16 cellular contexts compared by ENCODE assay signal in the genomic region with DNA sequence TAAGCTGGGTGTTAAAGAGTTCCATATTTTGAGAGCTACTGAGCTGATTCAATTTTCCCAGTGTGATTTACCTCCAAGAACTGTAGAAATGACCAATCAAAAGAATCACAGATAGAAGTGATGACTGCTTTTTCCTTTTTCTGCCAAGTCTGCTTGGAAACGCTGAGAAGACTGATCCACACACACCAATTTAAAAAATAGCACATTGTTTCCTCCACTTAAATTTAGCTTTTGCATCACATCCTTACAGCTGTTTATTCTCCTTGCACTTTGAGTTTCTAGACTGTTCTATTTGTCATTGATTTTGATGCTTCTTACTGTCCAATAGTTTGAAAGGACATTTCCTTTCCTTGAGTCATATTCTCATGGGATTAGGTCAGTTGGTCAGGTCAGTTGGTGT.
"Had no signal": no experiment of that assay in that cellular context is flagged by ENCODE, and none has a peak within 500 bp of the region (broad histone marks: within the 10 kb centered on the region; RNA-seq: fewer than 3 reads in every experiment).

No MANE protein-coding gene starts in this region.

- DNase-seq: KBM-7, MM.1S, NCI-H1092 treated with DMSO at 0.1 percent for 48 hours, NCI-H1436 treated with DMSO at 0.1 percent for 48 hours, NCI-H1694, NCI-H187 treated with DMSO at 0.1 percent for 48 hours, NCI-H2029 treated with DMSO at 0.1 percent for 48 hours, NCI-H2227 treated with DMSO at 0.1 percent for 48 hours, NCI-H510A, NCI-H524 treated with DMSO at 0.1 percent for 48 hours, NCI-H69, NCI-H774, RPMI8226, SHP77 treated with DMSO at 0.1 percent for 48 hours, SJCRH30 had no signal

- H3K36me3 ChIP-seq: SJCRH30 had no signal

- H3K4me1 ChIP-seq: SJCRH30 had no signal

- H3K9me3 ChIP-seq: SJCRH30 had no signal

- H3K27me3 ChIP-seq: SJCRH30 had no signal

- H3K27ac ChIP-seq: SJCRH30 had no signal

- ATAC-seq: SK-N-SH treated with all-trans-retinoic acid at 6 μM for 48 hours had no signal

- H3K4me3 ChIP-seq: SJCRH30 had no signal
